ENCODE assay signal across 17 cellular contexts in the genomic region with DNA sequence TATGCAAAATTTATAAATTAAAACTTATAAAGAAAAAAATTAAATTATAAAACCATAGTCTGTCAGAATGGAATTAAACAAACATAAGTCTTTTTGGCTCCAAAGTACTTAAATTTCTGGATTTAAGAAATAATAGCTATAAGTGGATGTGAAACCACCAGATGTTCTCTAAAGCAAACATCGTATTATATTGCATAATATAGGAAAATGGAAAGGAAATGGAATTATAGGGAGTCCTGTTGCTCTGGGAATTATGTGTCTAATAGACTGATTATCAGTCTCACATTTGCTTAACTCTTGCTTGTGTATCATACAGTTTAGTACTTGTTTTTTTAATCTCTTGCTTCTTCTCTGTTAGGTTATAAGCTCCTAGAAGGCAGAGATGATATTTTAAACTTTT.
A peak's percentile ranks its signal among the peaks of the same experiment; 100 is the strongest.
DNase-seq lines count a peak whose midpoint lies in the region; ATAC-seq and TF ChIP-seq lines count a peak whose summit lies in the region.
"Had no signal": no experiment of that assay in that cellular context is flagged by ENCODE, and none has a peak within 500 bp of the region (broad histone marks: within the 10 kb centered on the region; RNA-seq: fewer than 3 reads in every experiment).

No MANE protein-coding gene starts in this region.

- no peaks in the 10 kb centered on the region for H3K27me3 ChIP-seq in A673 (replicated peaks; ENCODE audit: insufficient read depth, low read depth, low read length, poor library complexity)
- H3K27me3 ChIP-seq: BLaER1 treated with 17β-estradiol and CSF1 and Interleukin-3, amounts not matched to agents 10 nM and 100 nM had no signal

- H3K9ac ChIP-seq in SK-N-MC (ENCODE audit: insufficient read length) = no peak overlapping the region
- H3K9ac ChIP-seq: BLaER1 treated with 17β-estradiol and CSF1 and Interleukin-3, amounts not matched to agents 10 nM and 100 nM had no signal

- H3K36me3 ChIP-seq in A673 (ENCODE audit: insufficient read depth, low read length, poor library complexity, severe bottlenecking) (no peaks in the 10 kb centered on the region), SK-N-MC (ENCODE audit: insufficient read depth, low read length) (peaks cover 10% of the 10 kb centered on the region; the same call in 1 of the 2 replicates)
- H3K36me3 ChIP-seq: BLaER1 treated with 17β-estradiol and CSF1 and Interleukin-3, amounts not matched to agents 10 nM and 100 nM had no signal

- CTCF ChIA-PET in A673 (lab: Charles Lee) = no interaction called here

- TF ChIP-seq CTCF in A673 (conservative IDR thresholded peaks at IDR 0.05; ENCODE audit: low read depth, low read length) = no peak

- intact Hi-C loops in A673 (cut with micrococcal nuclease; ENCODE audit: unreplicated experiment) = no loop called here

- POLR2A ChIA-PET in A673 (lab: Charles Lee; ENCODE audit: low non-redundant PET) = interaction anchor here (0.6 kb wide), 1 partner anchor 24 kb away, joined by 5 read pairs; no protein-coding TSS in a partner anchor

- DNase-seq in A673 (ENCODE audit: low spot score) (peak; percentile 59), SK-N-MC (ENCODE audit: low read depth, low spot score) (peak; percentile 58), NCI-H774 (lab: John Stamatoyannopoulos, UW) (no peak)
- DNase-seq in activated CD8-positive, alpha-beta memory T cell treated with anti-CD3 and anti-CD28 coated beads, Interleukin-2, amount 50 U/mL, for 48 hours = no peak
- DNase-seq: ACHN; Caco-2; Calu3; CD4-positive, alpha-beta T cell; CD8-positive, alpha-beta T cell; DMS79 treated with DMSO at 0.1 percent for 48 hours; GF-D8 had no signal

- peaks cover 23% of the 10 kb centered on the region for H3K9me3 ChIP-seq in A673 (ENCODE audit: low read depth, low read length, poor library complexity, severe bottlenecking)
- peaks cover 6% of the 10 kb centered on the region; the same call in 1 of the 2 replicates for H3K9me3 ChIP-seq in SK-N-MC (ENCODE audit: low read depth, low read length)

- no TSS peak for BruUV-seq in A673 (replicated peaks; lab: Mats Ljungman, UMichigan)

- H3K4me3 ChIP-seq in A673 (ENCODE audit: low read depth, low read length, poor library complexity, severe bottlenecking) (no peak overlapping the region), SK-N-MC (no peak overlapping the region)
- H3K4me3 ChIP-seq: A549; BLaER1 treated with 17β-estradiol and CSF1 and Interleukin-3, amounts not matched to agents 10 nM and 100 nM had no signal

- H3K27ac ChIP-seq in A673 (ENCODE audit: low read depth, low read length, poor library complexity, severe bottlenecking) (no peak overlapping the region), SK-N-MC (no peak overlapping the region)
- H3K27ac ChIP-seq: 22Rv1; A549; BLaER1 treated with 17β-estradiol and CSF1 and Interleukin-3, amounts not matched to agents 10 nM and 100 nM; C4-2B had no signal

- H3K4me1 ChIP-seq in A673 (ENCODE audit: insufficient read depth, low read length, poor library complexity, severe bottlenecking) = peaks cover 10% of the 10 kb centered on the region
- H3K4me1 ChIP-seq: A549; BLaER1 treated with 17β-estradiol and CSF1 and Interleukin-3, amounts not matched to agents 10 nM and 100 nM; Caco-2 had no signal

- ATAC-seq in SK-N-SH treated with all-trans-retinoic acid at 6 μM for 48 hours (no peak), GM19351 (IDR thresholded peaks at IDR 0.05; ENCODE audit: unreplicated experiment) (no peak)
- ATAC-seq: A549; CD8-positive, alpha-beta T cell had no signal

TF ChIP-seq in SK-N-SH treated with all-trans-retinoic acid at 6 μM for 48 hours, 23 proteins besides CTCF, POLR2A, EP300 and RAD21:
- TF ChIP-seq TCF4 (CRISPR knock-in tag; IDR thresholded peaks at IDR 0.05; ENCODE audit: borderline replicate concordance) (peak; percentile 78), RARB (CRISPR knock-in tag; IDR thresholded peaks at IDR 0.05) (no peak)

Comparison
In these comparisons a context has a peak if more than half of its experiments do, and no peak if none do; other contexts are left out.
1. DNase-seq: peak in A673 (single experiment) and SK-N-MC (single experiment); none in activated CD8-positive, alpha-beta memory T cell treated with anti-CD3 and anti-CD28 coated beads, Interleukin-2, amount 50 U/mL, for 48 hours (single experiment) and NCI-H774 (single experiment).